Comparison of ENCODE assay signal across 1 cellular context in genomic region chr1:157830887-157831286, GRCh38.
TF ChIP-seq lines count a peak whose summit lies in the region.

No MANE protein-coding gene starts in this region.

TF ChIP-seq in GM12878, 131 proteins besides CTCF, POLR2A, EP300 and RAD21:
- TF ChIP-seq RUNX3 (IDR thresholded peaks at IDR 0.05; ENCODE audit: low read length) (no peak), NFIC (IDR thresholded peaks at IDR 0.05; ENCODE audit: low read depth, low read length) (0 out of 2 replicates have a peak, but pooled peaks have one; percentile 28), CBX5 (IDR thresholded peaks at IDR 0.05; ENCODE audit: low read depth) (no peak)
TF ChIP-seq in GM12878: peak in this region for 1.
